30 cellular contexts compared by ENCODE assay signal in the genomic region with DNA sequence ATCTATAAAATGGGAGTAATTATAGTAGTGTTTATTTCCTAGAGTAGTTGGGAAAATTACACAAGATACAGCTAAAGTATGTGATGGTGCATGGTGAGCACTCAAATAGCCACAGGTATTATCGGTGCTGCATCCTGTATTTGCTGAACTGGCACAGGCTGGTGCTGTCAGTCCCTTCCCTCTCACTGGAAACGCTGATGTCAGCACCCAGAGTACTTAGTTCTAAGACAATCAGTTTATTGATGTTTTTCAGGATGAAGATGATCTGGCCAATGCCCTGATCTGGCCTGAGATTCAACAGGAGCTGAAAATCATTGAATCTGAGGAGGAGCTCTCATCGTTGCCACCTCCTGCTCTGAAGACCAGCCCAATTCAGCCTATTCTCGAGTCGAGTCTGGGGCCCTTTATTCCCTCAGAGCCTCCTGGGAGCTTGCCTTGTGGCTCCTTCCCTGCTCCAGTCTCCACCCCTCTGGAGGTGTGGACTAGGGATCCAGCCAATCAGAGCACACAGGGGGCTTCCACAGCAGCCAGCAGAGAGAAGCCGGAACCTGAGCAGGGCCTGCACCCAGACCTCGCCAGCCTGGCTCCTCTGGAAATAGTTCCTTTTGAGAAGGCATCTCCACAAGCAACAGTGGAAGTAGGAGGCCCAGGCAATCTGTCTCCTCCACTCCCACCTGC. TPM values are rescaled to one million over a fixed set of nuclear protein-coding genes. Genes with fewer than 3 reads are reported as not detected.
DNase-seq lines count a peak whose midpoint lies in the region; ATAC-seq, FAIRE-seq and TF ChIP-seq lines count a peak whose summit lies in the region.
"Had no signal": no experiment of that assay in that cellular context is flagged by ENCODE, and none has a peak within 500 bp of the region (broad histone marks: within the 10 kb centered on the region; RNA-seq: fewer than 3 reads in every experiment).

No MANE protein-coding gene starts in this region.

- no peak overlapping the region for H3K56ac ChIP-seq in H9 (ENCODE audit: insufficient read length, low read depth, low read length)

- H2BK12ac ChIP-seq in H9 (ENCODE audit: insufficient read length, low read depth, low read length) = no peak overlapping the region
- H2BK12ac ChIP-seq in neuronal stem cell (ENCODE audit: low read length) = no peak overlapping the region

- no peaks in the 10 kb centered on the region for H3K9me1 ChIP-seq in K562 (ENCODE audit: control insufficient read depth, insufficient read depth, low read length)

- TF ChIP-seq CTCF in BE2C (IDR thresholded peaks at IDR 0.05; ENCODE audit: low read depth, low read length) (no peak), H9 (conservative IDR thresholded peaks at IDR 0.05) (no peak), K562 (IDR thresholded peaks at IDR 0.05 in 2 of 3, conservative IDR thresholded peaks at IDR 0.05 in 1 of 3; ENCODE audit: insufficient read depth in 2 of 3, low read depth in 1 of 3, low read length in 3 of 3) (no peak), colonic mucosa (IDR thresholded peaks at IDR 0.05) (no peak)

- no peak overlapping the region for H4K5ac ChIP-seq in H9 (ENCODE audit: insufficient read length, low read depth, low read length)

- H2AK5ac ChIP-seq in H9 (ENCODE audit: insufficient read length, low read length) (no peak overlapping the region), neuronal stem cell (ENCODE audit: low read depth, low read length) (peak overlapping the region; percentile 25)

- H3K79me2 ChIP-seq in H9 (ENCODE audit: insufficient read depth, low read length) (no peaks in the 10 kb centered on the region), K562 (ENCODE audit: control insufficient read depth, insufficient read depth, low read length) (no peaks in the 10 kb centered on the region)

- no peak overlapping the region for H2BK120ac ChIP-seq in H9 (ENCODE audit: low read depth, low read length, poor library complexity, severe bottlenecking)
- no peak overlapping the region for H2BK120ac ChIP-seq in neuronal stem cell (ENCODE audit: low read depth, low read length)

- intact Hi-C loops in K562 (cut with micrococcal nuclease) (no loop called here), colonic mucosa (cut with DNase I) (no loop called here)

- H2AFZ ChIP-seq in H9 (ENCODE audit: low read length) (no peak overlapping the region), K562 (ENCODE audit: low read depth, low read length) (peak overlapping the region; percentile 68), neuronal stem cell (ENCODE audit: low read length) (peak overlapping the region; percentile 50)

- H2BK5ac ChIP-seq in H9 (ENCODE audit: insufficient read length, low read length) (no peak overlapping the region), neuronal stem cell (ENCODE audit: low read length) (no peak overlapping the region)

- no peak overlapping the region for H3K27ac ChIP-seq in H9 (ENCODE audit: insufficient read length, low read depth, low read length)
- no peak overlapping the region for H3K27ac ChIP-seq in K562 (ENCODE audit: extremely low read depth, low read depth, low read length)
- H3K27ac ChIP-seq in neuronal stem cell (replicated peaks; ENCODE audit: low read length) = no peak overlapping the region
- no peak overlapping the region for H3K27ac ChIP-seq in colonic mucosa
- H3K27ac ChIP-seq: epithelial cell of prostate, KMS-11, prostate gland, sigmoid colon, tibial nerve, WERI-Rb-1 had no signal

- H3K4me3 ChIP-seq in BE2C (ENCODE audit: low read depth, low read length) = no peak overlapping the region
- H3K4me3 ChIP-seq in K562 = no peak overlapping the region
- H3K4me3 ChIP-seq in neuronal stem cell (ENCODE audit: low read length in 2 of 2) = no peak overlapping the region
- H3K4me3 ChIP-seq in colonic mucosa = no peak overlapping the region
- H3K4me3 ChIP-seq: prostate gland, sigmoid colon, tibial nerve had no signal

- H2BK15ac ChIP-seq in H9 (ENCODE audit: low read depth, low read length) (no peak overlapping the region), neuronal stem cell (ENCODE audit: low read length) (no peak overlapping the region)

- H3K23me2 ChIP-seq in H9 (ENCODE audit: insufficient read length, low read depth, low read length, poor library complexity, severe bottlenecking) = no peaks in the 10 kb centered on the region

- FAIRE-seq in K562 (lab: Jason Lieb, UNC) = no peak
- FAIRE-seq: bronchial epithelial cell, H54, keratinocyte, RCC 7860 had no signal

- no peak overlapping the region; a peak in 1 of 7 replicates for H3K27ac Mint-ChIP-seq in H9
- no peak overlapping the region for H3K27ac Mint-ChIP-seq in activated naive CD4-positive, alpha-beta T cell treated with anti-CD3 and anti-CD28 coated beads, Interleukin-2, amount 50 U/mL, for 72 hours
- H3K27ac Mint-ChIP-seq: activated naive CD8-positive, alpha-beta T cell; naive thymus-derived CD4-positive, alpha-beta T cell had no signal

- no peaks in the 10 kb centered on the region for H3K36me3 ChIP-seq in BE2C
- no peaks in the 10 kb centered on the region for H3K36me3 ChIP-seq in K562 (ENCODE audit: control insufficient read depth, insufficient read depth, low read length)
- H3K36me3 ChIP-seq in neuronal stem cell (replicated peaks in 1 of 2; ENCODE audit: control insufficient read depth in 2 of 2, insufficient read depth in 2 of 2, low read length in 2 of 2) = no peaks in the 10 kb centered on the region
- no peaks in the 10 kb centered on the region for H3K36me3 ChIP-seq in colonic mucosa
- H3K36me3 ChIP-seq: prostate gland, WERI-Rb-1 had no signal

- CTCF ChIA-PET in K562 (lab: Yijun Ruan, JAX; ENCODE audit: low intra/inter-chr PET ratio) = no interaction called here

- no TSS peak for BruUV-seq in K562 (replicated peaks; lab: Mats Ljungman, UMichigan)

- H3K18ac ChIP-seq in H9 (ENCODE audit: insufficient read length, low read depth, low read length) = no peak overlapping the region
- no peak overlapping the region for H3K18ac ChIP-seq in neuronal stem cell (ENCODE audit: low read length)

- no peak overlapping the region for H3T11ph ChIP-seq in H9 (ENCODE audit: low read length)

- POLR2A ChIA-PET in K562 (lab: Yijun Ruan, JAX) = interaction anchor here (0.7 kb wide), 1 partner anchor 183 kb away, joined by 3 read pairs; no protein-coding TSS in a partner anchor

- H3K4me2 ChIP-seq in H9 (ENCODE audit: insufficient read depth, insufficient read length, low read length) (no peak overlapping the region), K562 (ENCODE audit: insufficient read depth, low read length) (no peak overlapping the region), neuronal stem cell (ENCODE audit: insufficient read depth, low read length, poor library complexity, severe bottlenecking) (no peak overlapping the region)
- H3K4me2 ChIP-seq: KMS-11 had no signal

- H3K4me3 Mint-ChIP-seq in H9 = no peak overlapping the region
- H3K4me3 Mint-ChIP-seq: activated naive CD8-positive, alpha-beta T cell; CD14-positive monocyte; naive thymus-derived CD4-positive, alpha-beta T cell had no signal

- no peaks in the 10 kb centered on the region for H3K9me3 ChIP-seq in BE2C
- no peaks in the 10 kb centered on the region for H3K9me3 ChIP-seq in H9 (ENCODE audit: control insufficient read depth, low read depth, low read length)
- no peaks in the 10 kb centered on the region for H3K9me3 ChIP-seq in K562 (replicated peaks; ENCODE audit: control insufficient read depth, insufficient read depth, low read depth, low read length)
- H3K9me3 ChIP-seq in neuronal stem cell (replicated peaks in 1 of 2; ENCODE audit: control insufficient read depth in 2 of 2, insufficient read depth in 1 of 2, low read depth in 1 of 2, low read length in 2 of 2) = no peaks in the 10 kb centered on the region
- no peaks in the 10 kb centered on the region for H3K9me3 ChIP-seq in colonic mucosa
- H3K9me3 ChIP-seq: prostate gland, sigmoid colon, tibial nerve had no signal

- ATAC-seq in K562 = peak; percentile 57
- ATAC-seq in activated naive CD4-positive, alpha-beta T cell treated with anti-CD3 and anti-CD28 coated beads, Interleukin-2, amount 50 U/mL, for 72 hours = no peak
- ATAC-seq: naive thymus-derived CD4-positive, alpha-beta T cell had no signal

- H3K79me1 ChIP-seq in H9 (ENCODE audit: insufficient read depth, low read depth, low read length, poor library complexity, severe bottlenecking) (no peaks in the 10 kb centered on the region), neuronal stem cell (ENCODE audit: low read depth, low read length) (no peaks in the 10 kb centered on the region)

- no peak overlapping the region for H4K8ac ChIP-seq in H9 (replicated peaks; ENCODE audit: insufficient read length, low read depth, low read length)
- no peak overlapping the region for H4K8ac ChIP-seq in neuronal stem cell (ENCODE audit: low read depth, low read length)

- H2BK20ac ChIP-seq in H9 (ENCODE audit: low read depth, low read length, poor library complexity, severe bottlenecking) = no peak overlapping the region

- H3K4me1 Mint-ChIP-seq in H9 = peaks cover 0 to 3% of the 10 kb centered on the region in 2 experiments; a peak in 1 of 4 replicates
- H3K4me1 Mint-ChIP-seq: CD14-positive monocyte had no signal

- H3K36me3 Mint-ChIP-seq in H9 (ENCODE audit: insufficient read depth in 1 of 3, low read depth in 3 of 3) = no peaks in the 10 kb centered on the region; a peak in 3 of 7 replicates
- peaks cover 7 to 8% of the 10 kb centered on the region in 2 donors for H3K36me3 Mint-ChIP-seq in activated naive CD4-positive, alpha-beta T cell treated with anti-CD3 and anti-CD28 coated beads, Interleukin-2, amount 50 U/mL, for 72 hours

- in situ Hi-C loops in K562 (cut with MboI) = no loop called here

- H3K23ac ChIP-seq in H9 (ENCODE audit: insufficient read length, low read depth, low read length) (no peak overlapping the region), neuronal stem cell (ENCODE audit: low read depth, low read length, poor library complexity) (no peak overlapping the region)

- WGBS in H9 (ENCODE audit: extremely low coverage, insufficient read length, low lambda C conversion rate) = no CpG with 5 or more reads among the region's 7 CpGs
- WGBS in K562 (ENCODE audit: insufficient coverage, low coverage, missing lambda C conversion rate) = 24% methylated on average over 6 of the region's 7 CpGs
- no CpG with 5 or more reads among the region's 7 CpGs for WGBS in neuronal stem cell (ENCODE audit: extremely low coverage in 2 of 2, insufficient read length in 2 of 2, insufficient replicate concordance in 1 of 2), 2 donors

- TF ChIP-seq RAD21 in K562 (CRISPR knock-in tag; conservative IDR thresholded peaks at IDR 0.05 in 1 of 2, IDR thresholded peaks at IDR 0.05 in 1 of 2) = no peak

- H4K91ac ChIP-seq in H9 (ENCODE audit: insufficient read length, low read depth, low read length) = no peak overlapping the region
- H4K91ac ChIP-seq in neuronal stem cell (ENCODE audit: low read depth, low read length, poor library complexity) = no peak overlapping the region

- no peak overlapping the region for H3K4ac ChIP-seq in H9 (ENCODE audit: low read depth, low read length)
- no peak overlapping the region for H3K4ac ChIP-seq in neuronal stem cell (ENCODE audit: low read length)

- H3K9ac ChIP-seq in H9 (ENCODE audit: extremely low read depth, insufficient read length, low read length) (no peak overlapping the region), K562 (ENCODE audit: insufficient read depth in 1 of 2, low read depth in 2 of 2, low read length in 2 of 2) (peak overlapping the region in 1 of 2 experiments; percentile 7; a peak in 1 of 4 replicates), neuronal stem cell (ENCODE audit: low read depth, low read length, poor library complexity) (no peak overlapping the region), colonic mucosa (ENCODE audit: low read depth in 2 of 2, low read length in 2 of 2) (no peak overlapping the region)
- H3K9ac ChIP-seq: KMS-11 had no signal

- no peaks in the 10 kb centered on the region for H3K27me3 Mint-ChIP-seq in H9 (ENCODE audit: low read depth)
- H3K27me3 Mint-ChIP-seq: activated naive CD8-positive, alpha-beta T cell; naive thymus-derived CD4-positive, alpha-beta T cell had no signal

- H3K14ac ChIP-seq in H9 (ENCODE audit: insufficient read depth, low read length) (no peak overlapping the region), neuronal stem cell (ENCODE audit: low read length) (no peak overlapping the region)

- TF ChIP-seq EP300 in K562 (IDR thresholded peaks at IDR 0.05; ENCODE audit: low read length) = no peak

- H4K20me1 ChIP-seq in H9 (ENCODE audit: control insufficient read depth, insufficient read depth, insufficient read length) (no peaks in the 10 kb centered on the region), K562 (replicated peaks; ENCODE audit: control insufficient read depth, insufficient read depth, low read length) (no peaks in the 10 kb centered on the region)

- H3K4me1 ChIP-seq in BE2C (no peaks in the 10 kb centered on the region), H9 (ENCODE audit: insufficient read depth, low read length) (no peaks in the 10 kb centered on the region), K562 (replicated peaks in 1 of 2; ENCODE audit: control insufficient read depth in 2 of 2, insufficient read depth in 2 of 2, low read length in 2 of 2) (peaks cover 8 to 18% of the 10 kb centered on the region in 2 experiments; a peak in 3 of 5 replicates), neuronal stem cell (ENCODE audit: control insufficient read depth in 2 of 2, insufficient read depth in 1 of 2, low read depth in 1 of 2, low read length in 2 of 2) (no peaks in the 10 kb centered on the region), colonic mucosa (no peaks in the 10 kb centered on the region)
- H3K4me1 ChIP-seq: prostate gland, sigmoid colon, tibial nerve had no signal

- DNase-seq in BE2C (peak; percentile 65), H9 (peak; percentile 73), K562 (ENCODE audit: extremely low read depth in 1 of 4, low spot score in 3 of 4) (peak; percentile 23 to 44 (median 38)), neuronal stem cell (ENCODE audit: low spot score) (no peak), colonic mucosa (no peak), anterior cingulate cortex (lab: John Stamatoyannopoulos, UW) (no peak)
- DNase-seq in activated naive CD4-positive, alpha-beta T cell treated with anti-CD3 and anti-CD28 coated beads, Interleukin-2, amount 50 U/mL, for 72 hours (ENCODE audit: low spot score in 2 of 2) = no peak
- DNase-seq: activated CD4-positive, alpha-beta T cell treated with anti-CD3 and anti-CD28 coated beads for 48 hours; activated effector memory CD4-positive, alpha-beta T cell treated with Interleukin-2 at 50 U/mL for 16 hours; activated T-cell treated with anti-CD3 and anti-CD28 coated beads, Interleukin-2, amount 50 U/mL, for 1 hour; aorta; effector CD4-positive, alpha-beta T cell; naive thymus-derived CD4-positive, alpha-beta T cell; NCI-H1417; SIG-M5; sigmoid colon; stimulated activated CD4-positive, alpha-beta T cell treated with anti-CD3 and anti-CD28 coated beads, Interleukin-12 subunit alpha, Interleukin-12 subunit beta, amount 100 ng/mL, for 4 hours; stimulated activated CD4-positive, alpha-beta T cell treated with anti-CD3 and anti-CD28 coated beads, Interleukin-4, amount 100 ng/mL, for 1 hour; T-helper 9 cell; WERI-Rb-1 had no signal

- H3K9me3 Mint-ChIP-seq in H9 = no peaks in the 10 kb centered on the region
- no peaks in the 10 kb centered on the region for H3K9me3 Mint-ChIP-seq in activated naive CD4-positive, alpha-beta T cell treated with anti-CD3 and anti-CD28 coated beads, Interleukin-2, amount 50 U/mL, for 72 hours
- H3K9me3 Mint-ChIP-seq: naive thymus-derived CD4-positive, alpha-beta T cell had no signal

- H3K27me3 ChIP-seq in BE2C = no peaks in the 10 kb centered on the region
- no peaks in the 10 kb centered on the region for H3K27me3 ChIP-seq in H9 (ENCODE audit: insufficient read depth, low read length)
- H3K27me3 ChIP-seq in K562 (ENCODE audit: control insufficient read depth in 2 of 2, insufficient read depth in 2 of 2, low read length in 2 of 2) = no peaks in the 10 kb centered on the region
- H3K27me3 ChIP-seq in neuronal stem cell (ENCODE audit: control insufficient read depth in 3 of 3, insufficient read depth in 3 of 3, low read depth in 1 of 3, low read length in 3 of 3) = no peaks in the 10 kb centered on the region
- H3K27me3 ChIP-seq in colonic mucosa = no peaks in the 10 kb centered on the region
- H3K27me3 ChIP-seq: sigmoid colon, tibial nerve had no signal

- no peak for TF ChIP-seq POLR2A in K562 (conservative IDR thresholded peaks at IDR 0.05)

RNA-seq across cellular contexts. Expression of a gene that starts 49.7 kb away (rescaled TPM):
- polyA plus RNA-seq in BE2C (2012; ENCODE audit: insufficient read depth, insufficient read length, low read depth) = 44.3 TPM
- total RNA-seq in H9 (2021) (40.4 and 45.0 TPM in 2 replicates), K562 (2014; rRNA removed) (13.4 and 19.6 TPM in 2 replicates), K562 (2014; rRNA removed; fragmentation: Illumina TruSeq; extraction: Trizol) (16.6 and 18.3 TPM in 2 replicates), K562 (2015; rRNA removed; fragmentation: Illumina TruSeq; extraction: Trizol) (13.6 and 15.4 TPM in 2 replicates), K562 (2021) (25.7 and 27.1 TPM in 2 replicates), colonic mucosa (10 to 100 TPM; 37.4 to 48.8 TPM)
- 100 and 139 TPM in 2 replicates for total RNA-seq in K562 (2011; cell fraction: chromatin; rRNA removed; ENCODE audit: low replicate concordance)
- total RNA-seq in K562 (2011; cell fraction: nucleolus; rRNA removed) = 53.2 and 55.5 TPM in 2 replicates
- 85.4 and 97.5 TPM in 2 replicates for total RNA-seq in K562 (2011; cell fraction: nucleoplasm; rRNA removed)
- polyA plus RNA-seq in K562 (2011; rRNA removed) (41.5 and 64.0 TPM in 2 replicates), K562 (2014; fragmentation: Illumina TruSeq; extraction: Trizol) (12.0 and 13.6 TPM in 2 replicates), K562 (2014; fragmentation: Nextera tagmentation; extraction: Ambion mirVana) (10 to 100 TPM; 15.0 to 15.3 TPM), K562 (2014; rRNA removed) (17.1 and 24.9 TPM in 2 replicates)
- polyA plus RNA-seq in K562 (2011; cell fraction: cytosol; rRNA removed) = 17.7 and 37.5 TPM in 2 replicates
- 89.7 and 134 TPM in 2 replicates for polyA plus RNA-seq in K562 (2011; cell fraction: nucleus; rRNA removed)
- polyA plus RNA-seq in K562 (2012) = 14.0 and 21.7 TPM in 2 replicates
- polyA minus RNA-seq in K562 (2011; rRNA and poly(A)+ RNA removed) = 67.7 and 85.7 TPM in 2 replicates
- 12.7 and 13.8 TPM in 2 replicates for polyA minus RNA-seq in K562 (2011; cell fraction: cytosol; rRNA and poly(A)+ RNA removed)
- 35.4 and 74.1 TPM in 2 replicates for polyA minus RNA-seq in K562 (2011; cell fraction: nucleus; rRNA and poly(A)+ RNA removed)
- 19.2 TPM for polyA plus RNA-seq in neuronal stem cell (2013, experiment 1 of 2)
- polyA plus RNA-seq in neuronal stem cell (2013, experiment 2 of 2) = 17.0 TPM
- total RNA-seq in activated naive CD4-positive, alpha-beta T cell treated with anti-CD3 and anti-CD28 coated beads, Interleukin-2, amount 50 U/mL, for 72 hours = 10 to 100 TPM; 42.8 to 56.9 TPM

RNA-seq across cellular contexts. Expression of a gene that starts 55.0 kb away (rescaled TPM):
- polyA plus RNA-seq in BE2C (2012; ENCODE audit: insufficient read depth, insufficient read length, low read depth) = 39.8 TPM
- 22.9 and 23.3 TPM in 2 replicates for total RNA-seq in H9 (2021)
- 28.4 and 47.6 TPM in 2 replicates for total RNA-seq in K562 (2011; cell fraction: chromatin; rRNA removed; ENCODE audit: low replicate concordance)
- 20.9 and 21.5 TPM in 2 replicates for total RNA-seq in K562 (2011; cell fraction: nucleolus; rRNA removed)
- 27.1 and 38.6 TPM in 2 replicates for total RNA-seq in K562 (2011; cell fraction: nucleoplasm; rRNA removed)
- total RNA-seq in K562 (2014; rRNA removed) = 5.2 and 10.6 TPM in 2 replicates
- 12.2 and 13.9 TPM in 2 replicates for total RNA-seq in K562 (2014; rRNA removed; fragmentation: Illumina TruSeq; extraction: Trizol)
- 11.0 and 11.5 TPM in 2 replicates for total RNA-seq in K562 (2015; rRNA removed; fragmentation: Illumina TruSeq; extraction: Trizol)
- 11.6 and 11.7 TPM in 2 replicates for total RNA-seq in K562 (2021)
- 11.7 and 14.4 TPM in 2 replicates for polyA plus RNA-seq in K562 (2011; rRNA removed)
- 2.3 and 5.5 TPM in 2 replicates for polyA plus RNA-seq in K562 (2011; cell fraction: cytosol; rRNA removed)
- polyA plus RNA-seq in K562 (2011; cell fraction: nucleus; rRNA removed) = 18.0 and 18.4 TPM in 2 replicates
- polyA plus RNA-seq in K562 (2012) = 8.7 and 10.1 TPM in 2 replicates
- 8.7 and 10.7 TPM in 2 replicates for polyA plus RNA-seq in K562 (2014; fragmentation: Illumina TruSeq; extraction: Trizol)
- polyA plus RNA-seq in K562 (2014; fragmentation: Nextera tagmentation; extraction: Ambion mirVana) = 10 to 100 TPM; 14.2 to 17.5 TPM
- polyA plus RNA-seq in K562 (2014; rRNA removed) = 8.7 and 12.1 TPM in 2 replicates
- polyA minus RNA-seq in K562 (2011; rRNA and poly(A)+ RNA removed) = 25.3 and 27.1 TPM in 2 replicates
- 8.9 and 9.4 TPM in 2 replicates for polyA minus RNA-seq in K562 (2011; cell fraction: cytosol; rRNA and poly(A)+ RNA removed)
- 15.9 and 17.3 TPM in 2 replicates for polyA minus RNA-seq in K562 (2011; cell fraction: nucleus; rRNA and poly(A)+ RNA removed)
- 13.2 TPM for polyA plus RNA-seq in neuronal stem cell (2013, experiment 1 of 2)
- 14.0 TPM for polyA plus RNA-seq in neuronal stem cell (2013, experiment 2 of 2)
- 10 to 100 TPM; 11.2 to 14.8 TPM for total RNA-seq in colonic mucosa
- total RNA-seq in activated naive CD4-positive, alpha-beta T cell treated with anti-CD3 and anti-CD28 coated beads, Interleukin-2, amount 50 U/mL, for 72 hours = 10 to 100 TPM in 1 of 2 donors, 1 to 10 TPM in 1; 8.3 to 16.9 TPM

Comparison
In these comparisons a context has a peak if more than half of its experiments do, and no peak if none do; other contexts are left out.
1. DNase-seq: peak in BE2C (single experiment), H9 (single experiment) and K562 (4 of 4); none in neuronal stem cell (single experiment), colonic mucosa (single experiment), activated naive CD4-positive, alpha-beta T cell treated with anti-CD3 and anti-CD28 coated beads, Interleukin-2, amount 50 U/mL, for 72 hours (0 of 2) and anterior cingulate cortex (0 of 58).